In genomic region chr20:46558511-46558959, GRCh38 we compare ENCODE assay signal across 9 cellular contexts. TPM values are rescaled to one million over a fixed set of nuclear protein-coding genes. Genes with fewer than 3 reads are reported as not detected.
DNase-seq lines count a peak whose midpoint lies in the region; ATAC-seq and TF ChIP-seq lines count a peak whose summit lies in the region.
"Had no signal": no experiment of that assay in that cellular context is flagged by ENCODE, and none has a peak within 500 bp of the region (broad histone marks: within the 10 kb centered on the region; RNA-seq: fewer than 3 reads in every experiment).

No MANE protein-coding gene starts in this region.

- H3K27me3 Mint-ChIP-seq in effector memory CD8-positive, alpha-beta T cell: no peaks in the 10 kb centered on the region

- ATAC-seq in effector memory CD8-positive, alpha-beta T cell (replicated peaks): no peak
- ATAC-seq in GM21737 (IDR thresholded peaks at IDR 0.05; ENCODE audit: unreplicated experiment): no peak

- no peak for TF ChIP-seq POLR2A in erythroblast (IDR thresholded peaks at IDR 0.05; ENCODE audit: low read length)

- TF ChIP-seq CTCF in epithelial cell of proximal tubule (conservative IDR thresholded peaks at IDR 0.05; ENCODE audit: low read depth, low read length): no peak

- no peaks in the 10 kb centered on the region for H3K9me3 Mint-ChIP-seq in effector memory CD8-positive, alpha-beta T cell

- H3K4me3 Mint-ChIP-seq in effector memory CD8-positive, alpha-beta T cell: no peak overlapping the region
- H3K4me3 Mint-ChIP-seq: activated naive CD8-positive, alpha-beta T cell had no signal

- peaks cover 0 to 7% of the 10 kb centered on the region in 2 donors for H3K4me1 Mint-ChIP-seq in effector memory CD8-positive, alpha-beta T cell (ENCODE audit: low read depth in 2 of 2)

- peak; percentile 46 for DNase-seq in GM04504 (ENCODE audit: low read depth)
- DNase-seq in NCI-H524 treated with DMSO at 0.1 percent for 48 hours (lab: John Stamatoyannopoulos, UW): peak; percentile 23
- peak; percentile 92 for DNase-seq in epithelial cell of proximal tubule (ENCODE audit: low read depth)
- peak; percentile 54 to 67 (median 56) for DNase-seq in stimulated activated CD4-positive, alpha-beta T cell treated with anti-CD3 and anti-CD28 coated beads, Interleukin-12 subunit alpha, Interleukin-12 subunit beta, amount 100 ng/mL, for 48 hours (ENCODE audit: low read depth in 2 of 3, low spot score in 1 of 3)
- no peak for DNase-seq in D341Med (ENCODE audit: low spot score)
- no peak for DNase-seq in erythroblast (lab: John Stamatoyannopoulos, UW)
- DNase-seq in effector memory CD8-positive, alpha-beta T cell: no peak

- H3K36me3 Mint-ChIP-seq in effector memory CD8-positive, alpha-beta T cell (ENCODE audit: insufficient read depth): no peaks in the 10 kb centered on the region
- H3K36me3 Mint-ChIP-seq: activated naive CD8-positive, alpha-beta T cell had no signal

- no peak overlapping the region for H3K27ac Mint-ChIP-seq in effector memory CD8-positive, alpha-beta T cell
- H3K27ac Mint-ChIP-seq: activated naive CD8-positive, alpha-beta T cell had no signal

- H3K4me3 ChIP-seq in epithelial cell of proximal tubule (ENCODE audit: low read depth, low read length): no peak overlapping the region

RNA-seq across cellular contexts. Expression of gene OCSTAMP, which starts 8.1 kb away (rescaled TPM):
- total RNA-seq in epithelial cell of proximal tubule: not detected in 2 replicates

RNA-seq across cellular contexts. Expression of gene ZNF334, which starts 45.2 kb away (rescaled TPM):
- total RNA-seq in epithelial cell of proximal tubule: 1.9 and 2.2 TPM in 2 replicates

Comparison
In these comparisons a context has a peak if more than half of its experiments do, and no peak if none do; other contexts are left out.
1. DNase-seq: peak in GM04504 (single experiment), NCI-H524 treated with DMSO at 0.1 percent for 48 hours (single experiment), epithelial cell of proximal tubule (single experiment) and stimulated activated CD4-positive, alpha-beta T cell treated with anti-CD3 and anti-CD28 coated beads, Interleukin-12 subunit alpha, Interleukin-12 subunit beta, amount 100 ng/mL, for 48 hours (3 of 3); none in D341Med (single experiment), erythroblast (0 of 2) and effector memory CD8-positive, alpha-beta T cell (0 of 3).